ENCODE assay signal across 8 cellular contexts in the genomic region with DNA sequence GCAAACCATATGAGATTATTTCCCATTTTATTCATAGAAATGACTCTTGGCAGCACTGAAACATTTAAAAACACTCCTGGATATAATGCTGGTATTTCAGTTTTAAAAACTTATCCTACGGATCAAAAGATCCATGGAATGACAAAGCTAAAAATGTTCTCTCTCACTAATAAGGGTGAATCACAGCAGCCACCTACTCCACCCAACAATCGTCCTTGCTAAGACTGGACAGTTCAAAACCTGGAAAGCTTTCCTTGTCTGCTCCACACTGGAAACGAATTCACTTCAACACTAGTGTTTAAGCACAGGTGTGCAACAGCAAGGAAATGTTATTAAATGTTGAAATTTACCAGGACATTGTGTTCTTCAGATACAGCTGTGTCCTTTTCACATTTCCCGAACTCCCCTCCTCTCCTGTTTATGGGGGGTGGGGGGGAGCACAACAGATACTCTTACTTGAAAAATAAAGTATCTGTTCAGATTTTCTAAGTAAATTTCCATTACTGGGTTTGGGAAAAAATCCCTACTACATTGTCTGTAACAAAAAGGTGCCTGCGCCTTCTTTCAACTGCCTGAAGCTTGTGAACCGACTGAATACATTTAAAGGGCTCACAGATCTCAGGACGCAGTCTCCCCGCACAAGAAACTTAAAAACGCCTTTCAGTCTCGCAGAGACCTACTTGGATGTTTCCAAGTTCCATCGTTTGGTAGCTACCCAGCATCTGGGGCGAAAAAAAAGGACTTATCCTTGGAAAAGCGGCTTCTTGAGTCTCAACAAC. TPM values are rescaled to one million over a fixed set of nuclear protein-coding genes. Genes with fewer than 3 reads are reported as not detected.
DNase-seq lines count a peak whose midpoint lies in the region; ATAC-seq and TF ChIP-seq lines count a peak whose summit lies in the region.

No MANE protein-coding gene starts in this region.

- H3K4me1 ChIP-seq in Caco-2: peaks cover 25% of the 10 kb centered on the region
- peaks cover 44% of the 10 kb centered on the region for H3K4me1 ChIP-seq in Loucy (ENCODE audit: insufficient read depth, low read length, poor library complexity, severe bottlenecking)
- peaks cover 28% of the 10 kb centered on the region for H3K4me1 ChIP-seq in mammary epithelial cell (ENCODE audit: insufficient read depth, low read length)
- H3K4me1 ChIP-seq in lung (ENCODE audit: control insufficient read depth in 2 of 2, insufficient read depth in 2 of 2, low read length in 2 of 2): peaks cover 0 to 28% of the 10 kb centered on the region in 2 donors
- H3K4me1 ChIP-seq in upper lobe of right lung: peaks cover 35% of the 10 kb centered on the region

- H3K27ac Mint-ChIP-seq in Caco-2 (ENCODE audit: unreplicated experiment): peak overlapping the region; percentile 92

- H3K36me3 ChIP-seq in Caco-2 (ENCODE audit: control insufficient read depth, insufficient read depth, low read length) (peaks cover 5% of the 10 kb centered on the region; the same call in 1 of the 2 replicates), Loucy (ENCODE audit: insufficient read depth, low read length) (peaks cover 21% of the 10 kb centered on the region), mammary epithelial cell (ENCODE audit: insufficient read depth, low read length) (peaks cover 10% of the 10 kb centered on the region), lung (ENCODE audit: control insufficient read depth in 2 of 2, insufficient read depth in 2 of 2, low read length in 2 of 2) (no peaks in the 10 kb centered on the region), upper lobe of right lung (peaks cover 11% of the 10 kb centered on the region)

- peaks cover 59% of the 10 kb centered on the region for H3K79me2 ChIP-seq in Loucy (ENCODE audit: insufficient read depth, low read length)
- H3K79me2 ChIP-seq in mammary epithelial cell (ENCODE audit: insufficient read depth, low read length): peaks cover 63% of the 10 kb centered on the region

- TSS peak; percentile 26 for BruUV-seq in Caco-2 (replicated peaks; lab: Mats Ljungman, UMichigan)
- TSS peak; percentile 62 for BruUV-seq in mammary epithelial cell (replicated peaks; lab: Mats Ljungman, UMichigan)

- intact Hi-C loops in Caco-2 (cut with micrococcal nuclease; ENCODE audit: unreplicated experiment) (no loop called here), mammary epithelial cell (cut with micrococcal nuclease) (loop anchor here (1.0 to 2.0 kb wide), 3 partner anchors 45 to 141 kb away; a partner anchor contains a TSS), upper lobe of right lung (cut with DNase I) (no loop called here)

- DNase-seq in Caco-2: no peak
- peak; percentile 70 for DNase-seq in mammary epithelial cell
- DNase-seq in lung (ENCODE audit: low spot score): no peak
- DNase-seq in upper lobe of right lung: no peak
- no peak for DNase-seq in NCI-H187 treated with DMSO at 0.1 percent for 48 hours (lab: John Stamatoyannopoulos, UW)

- 2% methylated on average over 13 of the region's 13 CpGs for WGBS in mammary epithelial cell (ENCODE audit: low coverage, missing lambda C conversion rate)
- 10 to 18% methylated on average over 13 of the region's 13 CpGs for WGBS in lung, 2 donors

- peak overlapping the region; percentile 87 for H3K9ac ChIP-seq in Loucy (ENCODE audit: low read depth, low read length, poor library complexity, severe bottlenecking)
- H3K9ac ChIP-seq in mammary epithelial cell (ENCODE audit: insufficient read depth, low read length): peak overlapping the region; percentile 90

- peaks cover 40% of the 10 kb centered on the region for H3K4me1 Mint-ChIP-seq in Caco-2 (ENCODE audit: low read depth, unreplicated experiment)

- no peaks in the 10 kb centered on the region for H3K27me3 ChIP-seq in Caco-2 (replicated peaks; ENCODE audit: control insufficient read depth, insufficient read depth, low read length)
- H3K27me3 ChIP-seq in Loucy (ENCODE audit: insufficient read depth, low read length, poor library complexity, severe bottlenecking): no peaks in the 10 kb centered on the region
- no peaks in the 10 kb centered on the region for H3K27me3 ChIP-seq in mammary epithelial cell (ENCODE audit: insufficient read depth, low read length)
- no peaks in the 10 kb centered on the region for H3K27me3 ChIP-seq in lung (ENCODE audit: control insufficient read depth, insufficient read depth)
- H3K27me3 ChIP-seq in upper lobe of right lung: no peaks in the 10 kb centered on the region

- H3K27ac ChIP-seq in mammary epithelial cell (ENCODE audit: insufficient read depth, low read depth, low read length) (peak overlapping the region; percentile 82), lung (ENCODE audit: low read depth in 1 of 2, low read length in 1 of 2) (peak overlapping the region; percentile 98 to 99), upper lobe of right lung (peak overlapping the region; percentile 94)

- no peaks in the 10 kb centered on the region for H3K27me3 Mint-ChIP-seq in Caco-2 (ENCODE audit: insufficient read depth, unreplicated experiment)

- H2AFZ ChIP-seq in Loucy (ENCODE audit: low read length): no peak overlapping the region
- H2AFZ ChIP-seq in mammary epithelial cell (ENCODE audit: low read depth, low read length): no peak overlapping the region

- H3K4me2 ChIP-seq in Loucy (ENCODE audit: low read depth, low read length, poor library complexity, severe bottlenecking) (peak overlapping the region; percentile 97), mammary epithelial cell (ENCODE audit: insufficient read depth, low read depth, low read length) (peak overlapping the region; percentile 89)

- peak overlapping the region; percentile 89 for H3K4me3 ChIP-seq in Caco-2 (ENCODE audit: low read depth, low read length)
- H3K4me3 ChIP-seq in Loucy (ENCODE audit: low read length, poor library complexity, severe bottlenecking): peak overlapping the region; percentile 96
- peak overlapping the region; percentile 88 to 89 (median 88) for H3K4me3 ChIP-seq in mammary epithelial cell (replicated peaks in 1 of 3; ENCODE audit: insufficient read depth in 1 of 3, low read depth in 2 of 3, low read length in 3 of 3)
- peak overlapping the region; percentile 99 for H3K4me3 ChIP-seq in lung
- peak overlapping the region; percentile 92 for H3K4me3 ChIP-seq in upper lobe of right lung

- no peaks in the 10 kb centered on the region for H3K9me2 ChIP-seq in Loucy (replicated peaks; ENCODE audit: low read depth, low read length)

- dilution Hi-C loops in mammary epithelial cell (cut with HindIII; ENCODE audit: low sequenced_read_pairs): loop anchor here (5.0 to 10.0 kb wide), 2 partner anchors 65 to 72 kb away; a partner anchor contains a TSS

- TF ChIP-seq CTCF in Caco-2 (IDR thresholded peaks at IDR 0.05; ENCODE audit: insufficient read depth in 1 of 2, low read depth in 1 of 2, low read length in 1 of 2, severe bottlenecking in 1 of 2, unreplicated experiment in 1 of 2) (no peak), Loucy (conservative IDR thresholded peaks at IDR 0.05; ENCODE audit: low read length) (no peak), mammary epithelial cell (conservative IDR thresholded peaks at IDR 0.05 in 1 of 2, IDR thresholded peaks at IDR 0.05 in 1 of 2; ENCODE audit: extremely low read depth in 1 of 2, insufficient read depth in 1 of 2, low read depth in 1 of 2, low read length in 2 of 2) (no peak), lung (IDR thresholded peaks at IDR 0.05; ENCODE audit: control extremely low read depth, extremely low read depth) (no peak), upper lobe of right lung (IDR thresholded peaks at IDR 0.05) (no peak)

- ATAC-seq in lung (ENCODE audit: insufficient read depth, low FRiP score): no peak
- no peak for ATAC-seq in upper lobe of right lung
- no peak for ATAC-seq in GM19324 (IDR thresholded peaks at IDR 0.05; ENCODE audit: low FRiP score, unreplicated experiment)
- ATAC-seq in GM21515 (IDR thresholded peaks at IDR 0.05; ENCODE audit: unreplicated experiment): no peak

- POLR2A ChIA-PET in Caco-2 (lab: Charles Lee): interaction anchor here (0.6 to 1.8 kb wide), 12 partner anchors 10 to 563 kb away, joined by 3 to 52 read pairs (median 6); a partner anchor contains a TSS

- in situ Hi-C loops in mammary epithelial cell (cut with MboI; ENCODE audit: low sequenced_read_pairs in 2 of 2): no loop called here

- H3K4me3 Mint-ChIP-seq in Caco-2 (ENCODE audit: unreplicated experiment): peak overlapping the region; percentile 93

- no peaks in the 10 kb centered on the region for H3F3A ChIP-seq in Loucy (ENCODE audit: low read depth)

- CTCF ChIA-PET in Caco-2 (lab: Charles Lee): interaction anchor here (0.6 to 1.5 kb wide), 2 partner anchors 73 to 74 kb away, joined by 3 to 8 read pairs; a partner anchor contains a TSS
- CTCF ChIA-PET in mammary epithelial cell (lab: Charles Lee; ENCODE audit: low non-redundant PET): no interaction called here

- H3K9me3 Mint-ChIP-seq in Caco-2 (ENCODE audit: unreplicated experiment): no peaks in the 10 kb centered on the region

- peaks cover 68% of the 10 kb centered on the region for H3K36me3 Mint-ChIP-seq in Caco-2 (ENCODE audit: insufficient read depth, unreplicated experiment)

- H4K20me1 ChIP-seq in Loucy (ENCODE audit: insufficient read depth, low read length, poor library complexity, severe bottlenecking): peaks cover 59% of the 10 kb centered on the region
- H4K20me1 ChIP-seq in mammary epithelial cell (ENCODE audit: insufficient read depth, low read length): peaks cover 9% of the 10 kb centered on the region

- H3K9me3 ChIP-seq in Caco-2: no peaks in the 10 kb centered on the region
- peaks cover 5% of the 10 kb centered on the region; the same call in 1 of the 2 replicates for H3K9me3 ChIP-seq in Loucy (ENCODE audit: insufficient read depth, low read depth, low read length)
- H3K9me3 ChIP-seq in mammary epithelial cell (replicated peaks; ENCODE audit: insufficient read depth, low read length): no peaks in the 10 kb centered on the region
- H3K9me3 ChIP-seq in lung (ENCODE audit: control insufficient read depth in 2 of 2, insufficient read depth in 1 of 2, low read length in 1 of 2): no peaks in the 10 kb centered on the region
- H3K9me3 ChIP-seq in upper lobe of right lung: no peaks in the 10 kb centered on the region

RNA-seq across cellular contexts. Expression of a gene that starts 1.4 kb away (rescaled TPM):
- total RNA-seq in Caco-2 (2022) (344 and 365 TPM in 2 replicates), mammary epithelial cell (100 to 1,000 TPM; 326 to 442 TPM), lung (100 to 1,000 TPM; 271 to 275 TPM), upper lobe of right lung (191 TPM)
- polyA plus RNA-seq in mammary epithelial cell (411 TPM), lung (100 to 1,000 TPM in 1 of 2 donors, 10 to 100 TPM in 1; 94.6 to 173 TPM)
- 469 TPM for polyA minus RNA-seq in mammary epithelial cell
